Comparison of ENCODE assay signal across 8 cellular contexts in the genomic region with DNA sequence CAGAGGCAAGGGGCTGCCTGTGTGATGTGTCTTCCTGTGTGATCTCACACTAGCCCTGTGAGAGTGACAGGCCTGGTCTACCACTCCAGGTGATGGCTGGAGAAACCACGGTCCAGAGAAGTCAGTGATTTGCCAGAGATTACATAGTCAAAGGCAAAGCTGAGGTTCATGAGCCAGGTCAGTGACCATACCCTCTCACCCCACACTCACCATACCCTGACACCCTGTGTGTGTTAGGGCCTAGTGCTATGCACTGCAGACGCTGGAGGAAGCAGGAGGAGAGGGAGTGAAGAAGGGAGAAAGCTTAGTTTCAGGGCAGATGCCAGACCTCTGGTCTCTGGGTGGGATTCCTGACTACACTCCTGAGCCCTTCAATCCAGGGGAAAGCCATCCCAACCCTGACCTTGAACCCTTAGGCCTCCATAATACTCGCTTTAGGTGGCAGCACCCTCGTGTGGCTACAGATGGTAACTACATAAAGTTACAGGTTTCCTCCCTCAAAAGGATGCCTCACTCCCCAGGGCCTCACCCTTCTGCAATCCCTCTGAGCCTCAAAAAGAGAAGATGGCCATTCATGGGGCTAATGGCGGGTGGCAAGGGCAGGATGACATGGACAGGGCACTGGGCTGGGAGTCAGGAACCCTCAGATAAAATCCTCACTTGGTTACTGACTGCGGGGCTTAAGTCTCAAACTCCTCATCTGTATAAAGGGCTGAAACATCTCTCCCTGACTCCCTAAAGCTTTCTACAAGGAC. TPM values are rescaled to one million over a fixed set of nuclear protein-coding genes. Genes with fewer than 3 reads are reported as not detected.
DNase-seq lines count a peak whose midpoint lies in the region; ATAC-seq, FAIRE-seq and TF ChIP-seq lines count a peak whose summit lies in the region.

No MANE protein-coding gene starts in this region.

- peaks cover 20% of the 10 kb centered on the region for H3K36me3 Mint-ChIP-seq in activated T-helper 2 cell treated with anti-CD3 and anti-CD28 coated beads, Interferon-gamma antibody, Interleukin-2, Interleukin-4, amounts not matched to agents 10 μg/mL and 5 μg/mL and 100 μg/mL, durations not matched to agents 14 hours and 24 hours and 36 hours (ENCODE audit: low read depth)

- H3K27ac Mint-ChIP-seq in activated T-helper 2 cell treated with anti-CD3 and anti-CD28 coated beads, Interferon-gamma antibody, Interleukin-2, Interleukin-4, amounts not matched to agents 10 μg/mL and 5 μg/mL and 100 μg/mL, durations not matched to agents 14 hours and 24 hours and 36 hours: no peak overlapping the region

- H3K36me3 ChIP-seq in kidney (ENCODE audit: control insufficient read depth in 1 of 2, insufficient read depth in 2 of 2, low read length in 2 of 2): peaks cover 10 to 15% of the 10 kb centered on the region in 2 donors

- peak; percentile 58 for TF ChIP-seq CTCF in kidney (IDR thresholded peaks at IDR 0.05; ENCODE audit: borderline replicate concordance, extremely low read depth, insufficient read depth)

- FAIRE-seq in kidney (lab: Jason Lieb, UNC): no peak

- no peak overlapping the region for H3K4me3 ChIP-seq in kidney (ENCODE audit: low read length in 2 of 2)

- H3K9ac ChIP-seq in kidney (ENCODE audit: low read length in 2 of 2): no peak overlapping the region

- H3K4me3 Mint-ChIP-seq in activated T-helper 2 cell treated with anti-CD3 and anti-CD28 coated beads, Interferon-gamma antibody, Interleukin-2, Interleukin-4, amounts not matched to agents 10 μg/mL and 5 μg/mL and 100 μg/mL, durations not matched to agents 14 hours and 24 hours and 36 hours (ENCODE audit: low read depth): no peak overlapping the region

- peaks cover 4% of the 10 kb centered on the region for H3K27me3 Mint-ChIP-seq in activated T-helper 2 cell treated with anti-CD3 and anti-CD28 coated beads, Interferon-gamma antibody, Interleukin-2, Interleukin-4, amounts not matched to agents 10 μg/mL and 5 μg/mL and 100 μg/mL, durations not matched to agents 14 hours and 24 hours and 36 hours (ENCODE audit: low read depth)

- in situ Hi-C loops in T47D (cut with HindIII; ENCODE audit: low pct_unique_long_range_greater_than_20kb, low sequenced_read_pairs): no loop called here

- H3K9me3 ChIP-seq in kidney (ENCODE audit: control insufficient read depth in 1 of 2, low read length in 2 of 2): no peaks in the 10 kb centered on the region

- no peaks in the 10 kb centered on the region for H3K4me1 ChIP-seq in kidney (ENCODE audit: control insufficient read depth in 1 of 2, insufficient read depth in 1 of 2, low read depth in 1 of 2, low read length in 2 of 2)

- H3K9me3 Mint-ChIP-seq in activated T-helper 2 cell treated with anti-CD3 and anti-CD28 coated beads, Interferon-gamma antibody, Interleukin-2, Interleukin-4, amounts not matched to agents 10 μg/mL and 5 μg/mL and 100 μg/mL, durations not matched to agents 14 hours and 24 hours and 36 hours: no peaks in the 10 kb centered on the region

- no peaks in the 10 kb centered on the region for H3K4me1 Mint-ChIP-seq in activated T-helper 2 cell treated with anti-CD3 and anti-CD28 coated beads, Interferon-gamma antibody, Interleukin-2, Interleukin-4, amounts not matched to agents 10 μg/mL and 5 μg/mL and 100 μg/mL, durations not matched to agents 14 hours and 24 hours and 36 hours (ENCODE audit: low read depth)

- intact Hi-C loops in kidney (cut with DNase I): no loop called here
- intact Hi-C loops in activated T-helper 2 cell treated with anti-CD3 and anti-CD28 coated beads, Interferon-gamma antibody, Interleukin-2, Interleukin-4, amounts not matched to agents 10 μg/mL and 5 μg/mL and 100 μg/mL, durations not matched to agents 14 hours and 24 hours and 36 hours (cut with micrococcal nuclease): loop anchor here (5.0 kb wide), 1 partner anchor 127 kb away; no protein-coding TSS in a partner anchor

- DNase-seq in GDM1 (lab: John Stamatoyannopoulos, UW): peak; percentile 13
- DNase-seq in LoVo (ENCODE audit: low spot score): peak; percentile 39
- DNase-seq in T-helper 9 cell: peak; percentile 27
- peak; percentile 31 to 54 for DNase-seq in T47D (ENCODE audit: low read depth in 1 of 2, low spot score in 1 of 2)
- no peak for DNase-seq in kidney
- peak; percentile 26 for DNase-seq in stimulated activated CD8-positive, alpha-beta memory T cell treated with anti-CD3 and anti-CD28 coated beads, Interleukin-15, amount 100 ng/mL, for 1 hour (ENCODE audit: low read depth)
- DNase-seq in activated T-helper 2 cell treated with anti-CD3 and anti-CD28 coated beads, Interferon-gamma antibody, Interleukin-2, Interleukin-4, amounts not matched to agents 10 μg/mL and 5 μg/mL and 100 μg/mL, durations not matched to agents 14 hours and 24 hours and 36 hours (ENCODE audit: low spot score): no peak

- no peak overlapping the region for H3K27ac ChIP-seq in kidney (ENCODE audit: low read depth in 2 of 2, low read length in 2 of 2)

- ATAC-seq in HG03469 (IDR thresholded peaks at IDR 0.05; ENCODE audit: unreplicated experiment): no peak

RNA-seq across cellular contexts. Expression of a gene that starts 20.8 kb away (rescaled TPM):
- 58.7 TPM for total RNA-seq in kidney
- polyA plus RNA-seq in kidney (ENCODE audit: insufficient read depth, low read depth, low replicate concordance): 11.0 TPM
- total RNA-seq in activated T-helper 2 cell treated with anti-CD3 and anti-CD28 coated beads, Interferon-gamma antibody, Interleukin-2, Interleukin-4, amounts not matched to agents 10 μg/mL and 5 μg/mL and 100 μg/mL, durations not matched to agents 14 hours and 24 hours and 36 hours: 0.46 and 0.92 TPM in 2 replicates

Comparison
In these comparisons a context has a peak if more than half of its experiments do, and no peak if none do; other contexts are left out.
1. DNase-seq: peak in GDM1 (single experiment), LoVo (single experiment), T-helper 9 cell (single experiment), T47D (2 of 2) and stimulated activated CD8-positive, alpha-beta memory T cell treated with anti-CD3 and anti-CD28 coated beads, Interleukin-15, amount 100 ng/mL, for 1 hour (single experiment); none in kidney (single experiment) and activated T-helper 2 cell treated with anti-CD3 and anti-CD28 coated beads, Interferon-gamma antibody, Interleukin-2, Interleukin-4, amounts not matched to agents 10 μg/mL and 5 μg/mL and 100 μg/mL, durations not matched to agents 14 hours and 24 hours and 36 hours (single experiment).
2. RNA of a gene that starts 20.8 kb away (total RNA-seq): 58.7 TPM in kidney (single experiment); 0.46 to 0.92 TPM in activated T-helper 2 cell treated with anti-CD3 and anti-CD28 coated beads, Interferon-gamma antibody, Interleukin-2, Interleukin-4, amounts not matched to agents 10 μg/mL and 5 μg/mL and 100 μg/mL, durations not matched to agents 14 hours and 24 hours and 36 hours; every median in the first group is over 10 times any median in the second.